Comparison of ENCODE assay signal across 1 cellular context in genomic region chr2:47876912-47877311, GRCh38.
A peak's percentile ranks its signal among the peaks of the same experiment; 100 is the strongest.
TF ChIP-seq lines count a peak whose summit lies in the region.

No MANE protein-coding gene starts in this region.

TF ChIP-seq in H1, 55 proteins besides CTCF, POLR2A, EP300 and RAD21:
- TF ChIP-seq BCL11A (IDR thresholded peaks at IDR 0.05; ENCODE audit: low read depth in 2 of 2, low read length in 2 of 2) (no peak), KDM1A (IDR thresholded peaks at IDR 0.05; ENCODE audit: borderline replicate concordance, low read length) (peak; percentile 60)
TF ChIP-seq in H1: peak in this region for 1.
